In the genomic region with DNA sequence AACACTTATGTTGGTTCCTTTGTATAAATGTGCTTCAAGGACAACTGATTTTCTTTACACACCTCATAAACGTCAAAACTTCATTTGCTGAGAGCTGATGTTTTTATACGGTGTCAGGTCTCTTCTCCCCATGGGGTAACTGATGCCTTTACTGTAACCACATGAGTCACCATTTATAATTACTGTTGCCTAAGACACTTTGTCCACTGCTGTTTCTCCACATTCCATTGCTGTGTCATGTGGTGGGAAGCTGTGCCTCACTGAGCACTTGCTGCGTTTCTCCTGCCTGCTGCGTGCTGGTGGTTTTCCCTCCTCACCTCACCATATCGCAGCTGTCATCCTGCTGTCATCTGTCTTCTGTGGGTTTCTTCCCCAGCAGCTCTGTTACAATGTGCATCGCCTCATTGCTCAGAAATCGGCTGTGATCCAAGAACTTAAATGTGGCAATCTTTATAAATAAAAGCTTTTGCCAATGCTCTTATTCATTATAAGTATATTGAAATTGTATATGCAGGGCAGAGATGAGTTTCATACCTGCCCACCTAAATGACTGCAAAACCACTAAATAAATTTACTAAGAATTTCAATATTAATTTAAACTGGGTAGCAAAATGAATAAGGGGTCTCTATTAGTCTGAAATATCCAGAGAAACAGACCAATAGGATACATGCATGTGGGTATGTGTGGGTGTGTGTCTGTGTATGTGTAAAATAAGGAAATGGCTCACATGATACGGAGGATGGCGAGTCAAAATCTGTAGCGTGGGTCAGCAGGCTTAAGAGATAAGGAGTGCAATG, we compare ENCODE assay signal across 8 cellular contexts.
DNase-seq lines count a peak whose midpoint lies in the region; ATAC-seq and TF ChIP-seq lines count a peak whose summit lies in the region.

No MANE protein-coding gene starts in this region.

- no peak for TF ChIP-seq CTCF in choroid plexus epithelial cell (conservative IDR thresholded peaks at IDR 0.05; ENCODE audit: low read depth, low read length)

- DNase-seq in NCI-H1417 (lab: John Stamatoyannopoulos, UW) (peak in 2 of 3 experiments; percentile 9 to 63), NCI-H1417 treated with DMSO at 0.1 percent for 48 hours (lab: John Stamatoyannopoulos, UW) (no peak), NCI-H460 (ENCODE audit: extremely low read depth, low read depth) (peak; percentile 71), choroid plexus epithelial cell (ENCODE audit: low read depth) (peak; percentile 100), retina (peak; percentile 57), putamen (ENCODE audit: low spot score) (no peak), NCI-H187 (lab: John Stamatoyannopoulos, UW) (no peak)

- no peak overlapping the region for H3K4me3 ChIP-seq in choroid plexus epithelial cell (ENCODE audit: low read depth, low read length)

- no peak for ATAC-seq in HG03280 (IDR thresholded peaks at IDR 0.05; ENCODE audit: unreplicated experiment)

Comparison
In these comparisons a context has a peak if more than half of its experiments do, and no peak if none do; other contexts are left out.
1. DNase-seq: peak in NCI-H1417 (2 of 3), NCI-H460 (single experiment), choroid plexus epithelial cell (single experiment) and retina (single experiment); none in NCI-H1417 treated with DMSO at 0.1 percent for 48 hours (single experiment), putamen (single experiment) and NCI-H187 (0 of 2).